11 cellular contexts compared by ENCODE assay signal in genomic region chr1:67524143-67525052, GRCh38.
DNase-seq lines count a peak whose midpoint lies in the region; ATAC-seq and TF ChIP-seq lines count a peak whose summit lies in the region.
"Had no signal": no experiment of that assay in that cellular context is flagged by ENCODE, and none has a peak within 500 bp of the region (broad histone marks: within the 10 kb centered on the region; RNA-seq: fewer than 3 reads in every experiment).

No MANE protein-coding gene starts in this region.

- H3K27me3 Mint-ChIP-seq in neural progenitor cell (ENCODE audit: insufficient read depth, low read depth) = peaks cover 4% of the 10 kb centered on the region

- H3K27ac ChIP-seq in neural progenitor cell = no peak overlapping the region
- H3K27ac ChIP-seq: uterus had no signal

- ATAC-seq in HG03108 (IDR thresholded peaks at IDR 0.05; ENCODE audit: unreplicated experiment) = no peak

- no peak overlapping the region for H3K4me3 Mint-ChIP-seq in neural progenitor cell

- DNase-seq in EL (peak; percentile 49), NCI-H1417 (lab: John Stamatoyannopoulos, UW) (peak in 2 of 3 experiments; percentile 74 to 92), choroid plexus epithelial cell (ENCODE audit: low read depth) (peak; percentile 18), neural progenitor cell (ENCODE audit: low spot score) (no peak), SK-N-DZ (ENCODE audit: low spot score) (no peak), SW 1271 (lab: John Stamatoyannopoulos, UW) (no peak)
- DNase-seq in stimulated activated CD8-positive, alpha-beta memory T cell treated with anti-CD3 and anti-CD28 coated beads, Interleukin-4, amount 100 ng/mL, for 48 hours = no peak
- DNase-seq: DMS79 treated with DMSO at 0.1 percent for 48 hours, occipital lobe, uterus had no signal

- H3K36me3 Mint-ChIP-seq in neural progenitor cell = no peaks in the 10 kb centered on the region

- no peaks in the 10 kb centered on the region for H3K4me1 ChIP-seq in neural progenitor cell
- H3K4me1 ChIP-seq: uterus had no signal

- no peaks in the 10 kb centered on the region for H3K36me3 ChIP-seq in neural progenitor cell
- H3K36me3 ChIP-seq: uterus had no signal

- TF ChIP-seq CTCF in choroid plexus epithelial cell (conservative IDR thresholded peaks at IDR 0.05; ENCODE audit: low read depth, low read length) (peak; percentile 45), neural progenitor cell (IDR thresholded peaks at IDR 0.05) (peak; percentile 55)

- no peak overlapping the region for H3K9ac ChIP-seq in neural progenitor cell

- H3K79me2 ChIP-seq in neural progenitor cell (ENCODE audit: low read depth) = no peaks in the 10 kb centered on the region

- H3K9me3 Mint-ChIP-seq in neural progenitor cell = no peaks in the 10 kb centered on the region

- H3F3A ChIP-seq in neural progenitor cell (ENCODE audit: low read depth) = no peaks in the 10 kb centered on the region

- peak overlapping the region; percentile 66 for H2AFZ ChIP-seq in neural progenitor cell (replicated peaks)

- peaks cover 9% of the 10 kb centered on the region for H3K4me1 Mint-ChIP-seq in neural progenitor cell

- H3K4me3 ChIP-seq in choroid plexus epithelial cell (ENCODE audit: low read depth, low read length) (no peak overlapping the region), neural progenitor cell (no peak overlapping the region)
- H3K4me3 ChIP-seq: uterus had no signal

- H3K27ac Mint-ChIP-seq in neural progenitor cell = no peak overlapping the region

- no peaks in the 10 kb centered on the region for H3K9me3 ChIP-seq in neural progenitor cell (ENCODE audit: low read depth)
- H3K9me3 ChIP-seq: uterus had no signal

- no peaks in the 10 kb centered on the region for H3K27me3 ChIP-seq in neural progenitor cell
- H3K27me3 ChIP-seq: uterus had no signal

- no peaks in the 10 kb centered on the region for H4K20me1 ChIP-seq in neural progenitor cell (ENCODE audit: low read depth)

- H3K4me2 ChIP-seq in neural progenitor cell = no peak overlapping the region

Comparison
In these comparisons a context has a peak if more than half of its experiments do, and no peak if none do; other contexts are left out.
1. DNase-seq: peak in EL (single experiment), NCI-H1417 (2 of 3) and choroid plexus epithelial cell (single experiment); none in neural progenitor cell (single experiment), SK-N-DZ (single experiment), stimulated activated CD8-positive, alpha-beta memory T cell treated with anti-CD3 and anti-CD28 coated beads, Interleukin-4, amount 100 ng/mL, for 48 hours (single experiment) and SW 1271 (0 of 2).